In the genomic region with DNA sequence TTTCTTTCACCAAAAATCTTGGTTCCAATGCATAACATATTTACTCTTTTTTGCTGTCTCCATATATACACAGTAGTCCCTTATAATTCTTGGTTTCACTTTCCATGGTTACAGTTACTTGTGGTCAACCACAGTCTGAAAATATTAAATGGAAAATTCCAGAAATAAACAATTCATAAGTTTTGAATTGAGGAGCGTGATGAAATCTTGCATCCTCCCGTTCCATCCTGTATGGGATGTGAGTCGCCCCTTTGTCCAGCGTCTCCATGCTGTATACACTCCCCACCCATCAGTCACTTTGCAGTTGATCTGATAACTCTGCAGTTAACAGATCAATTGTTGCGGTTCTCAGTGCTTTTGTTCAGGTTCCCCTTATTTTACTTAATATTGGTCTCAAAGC, we compare ENCODE assay signal across 1 cellular context.
TF ChIP-seq lines count a peak whose summit lies in the region.

No MANE protein-coding gene starts in this region.

TF ChIP-seq in HepG2, 621 proteins besides CTCF, POLR2A, EP300 and RAD21 (continues in another document):
- TF ChIP-seq, protein P1, sequence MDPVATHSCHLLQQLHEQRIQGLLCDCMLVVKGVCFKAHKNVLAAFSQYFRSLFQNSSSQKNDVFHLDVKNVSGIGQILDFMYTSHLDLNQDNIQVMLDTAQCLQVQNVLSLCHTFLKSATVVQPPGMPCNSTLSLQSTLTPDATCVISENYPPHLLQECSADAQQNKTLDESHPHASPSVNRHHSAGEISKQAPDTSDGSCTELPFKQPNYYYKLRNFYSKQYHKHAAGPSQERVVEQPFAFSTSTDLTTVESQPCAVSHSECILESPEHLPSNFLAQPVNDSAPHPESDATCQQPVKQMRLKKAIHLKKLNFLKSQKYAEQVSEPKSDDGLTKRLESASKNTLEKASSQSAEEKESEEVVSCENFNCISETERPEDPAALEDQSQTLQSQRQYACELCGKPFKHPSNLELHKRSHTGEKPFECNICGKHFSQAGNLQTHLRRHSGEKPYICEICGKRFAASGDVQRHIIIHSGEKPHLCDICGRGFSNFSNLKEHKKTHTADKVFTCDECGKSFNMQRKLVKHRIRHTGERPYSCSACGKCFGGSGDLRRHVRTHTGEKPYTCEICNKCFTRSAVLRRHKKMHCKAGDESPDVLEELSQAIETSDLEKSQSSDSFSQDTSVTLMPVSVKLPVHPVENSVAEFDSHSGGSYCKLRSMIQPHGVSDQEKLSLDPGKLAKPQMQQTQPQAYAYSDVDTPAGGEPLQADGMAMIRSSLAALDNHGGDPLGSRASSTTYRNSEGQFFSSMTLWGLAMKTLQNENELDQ (CRISPR knock-in tag; IDR thresholded peaks at IDR 0.05; ENCODE audit: borderline replicate concordance), result no peak
- no peak for TF ChIP-seq MEF2D (CRISPR knock-in tag; IDR thresholded peaks at IDR 0.05)
- TF ChIP-seq, protein P2, sequence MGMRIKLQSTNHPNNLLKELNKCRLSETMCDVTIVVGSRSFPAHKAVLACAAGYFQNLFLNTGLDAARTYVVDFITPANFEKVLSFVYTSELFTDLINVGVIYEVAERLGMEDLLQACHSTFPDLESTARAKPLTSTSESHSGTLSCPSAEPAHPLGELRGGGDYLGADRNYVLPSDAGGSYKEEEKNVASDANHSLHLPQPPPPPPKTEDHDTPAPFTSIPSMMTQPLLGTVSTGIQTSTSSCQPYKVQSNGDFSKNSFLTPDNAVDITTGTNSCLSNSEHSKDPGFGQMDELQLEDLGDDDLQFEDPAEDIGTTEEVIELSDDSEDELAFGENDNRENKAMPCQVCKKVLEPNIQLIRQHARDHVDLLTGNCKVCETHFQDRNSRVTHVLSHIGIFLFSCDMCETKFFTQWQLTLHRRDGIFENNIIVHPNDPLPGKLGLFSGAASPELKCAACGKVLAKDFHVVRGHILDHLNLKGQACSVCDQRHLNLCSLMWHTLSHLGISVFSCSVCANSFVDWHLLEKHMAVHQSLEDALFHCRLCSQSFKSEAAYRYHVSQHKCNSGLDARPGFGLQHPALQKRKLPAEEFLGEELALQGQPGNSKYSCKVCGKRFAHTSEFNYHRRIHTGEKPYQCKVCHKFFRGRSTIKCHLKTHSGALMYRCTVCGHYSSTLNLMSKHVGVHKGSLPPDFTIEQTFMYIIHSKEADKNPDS (CRISPR knock-in tag; IDR thresholded peaks at IDR 0.05), result no peak
- no peak for TF ChIP-seq HIVEP1 (CRISPR knock-in tag; IDR thresholded peaks at IDR 0.05)
- TF ChIP-seq KLF16 (CRISPR knock-in tag; IDR thresholded peaks at IDR 0.05), result no peak
- no peak for TF ChIP-seq SRSF4 (IDR thresholded peaks at IDR 0.05; ENCODE audit: low read depth, low read length, poor library complexity, severe bottlenecking)
- peak; percentile 33; the same call in 1 of the 2 replicates for TF ChIP-seq ETV5 (CRISPR knock-in tag; IDR thresholded peaks at IDR 0.05; ENCODE audit: borderline replicate concordance)
- TF ChIP-seq ZNF788 (CRISPR knock-in tag; IDR thresholded peaks at IDR 0.05; ENCODE audit: borderline replicate concordance), result no peak
- no peak for TF ChIP-seq ZNF724P (CRISPR knock-in tag; IDR thresholded peaks at IDR 0.05; ENCODE audit: borderline replicate concordance)
- TF ChIP-seq MBNL3 (CRISPR knock-in tag; conservative IDR thresholded peaks at IDR 0.05), result no peak
- TF ChIP-seq SMARCE1 (IDR thresholded peaks at IDR 0.05; ENCODE audit: borderline replicate concordance), result no peak
- TF ChIP-seq, protein P3, sequence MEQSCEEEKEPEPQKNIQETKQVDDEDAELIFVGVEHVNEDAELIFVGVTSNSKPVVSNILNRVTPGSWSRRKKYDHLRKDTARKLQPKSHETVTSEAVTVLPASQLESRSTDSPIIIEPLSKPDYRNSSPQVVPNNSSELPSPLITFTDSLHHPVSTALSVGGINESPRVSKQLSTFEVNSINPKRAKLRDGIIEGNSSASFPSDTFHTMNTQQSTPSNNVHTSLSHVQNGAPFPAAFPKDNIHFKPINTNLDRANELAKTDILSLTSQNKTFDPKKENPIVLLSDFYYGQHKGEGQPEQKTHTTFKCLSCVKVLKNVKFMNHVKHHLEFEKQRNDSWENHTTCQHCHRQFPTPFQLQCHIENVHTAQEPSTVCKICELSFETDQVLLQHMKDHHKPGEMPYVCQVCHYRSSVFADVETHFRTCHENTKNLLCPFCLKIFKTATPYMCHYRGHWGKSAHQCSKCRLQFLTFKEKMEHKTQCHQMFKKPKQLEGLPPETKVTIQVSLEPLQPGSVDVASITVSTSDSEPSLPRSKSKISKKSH (CRISPR knock-in tag; IDR thresholded peaks at IDR 0.05; ENCODE audit: borderline replicate concordance), result no peak
- no peak for TF ChIP-seq ZNF234 (CRISPR knock-in tag; conservative IDR thresholded peaks at IDR 0.05)
- no peak for TF ChIP-seq SUZ12 (IDR thresholded peaks at IDR 0.05; ENCODE audit: low read depth, low read length)
- TF ChIP-seq, protein P4, sequence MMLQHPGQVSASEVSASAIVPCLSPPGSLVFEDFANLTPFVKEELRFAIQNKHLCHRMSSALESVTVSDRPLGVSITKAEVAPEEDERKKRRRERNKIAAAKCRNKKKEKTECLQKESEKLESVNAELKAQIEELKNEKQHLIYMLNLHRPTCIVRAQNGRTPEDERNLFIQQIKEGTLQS (CRISPR knock-in tag; IDR thresholded peaks at IDR 0.05), result peak; percentile 32; the same call in 1 of the 2 replicates
- TF ChIP-seq, protein P5, sequence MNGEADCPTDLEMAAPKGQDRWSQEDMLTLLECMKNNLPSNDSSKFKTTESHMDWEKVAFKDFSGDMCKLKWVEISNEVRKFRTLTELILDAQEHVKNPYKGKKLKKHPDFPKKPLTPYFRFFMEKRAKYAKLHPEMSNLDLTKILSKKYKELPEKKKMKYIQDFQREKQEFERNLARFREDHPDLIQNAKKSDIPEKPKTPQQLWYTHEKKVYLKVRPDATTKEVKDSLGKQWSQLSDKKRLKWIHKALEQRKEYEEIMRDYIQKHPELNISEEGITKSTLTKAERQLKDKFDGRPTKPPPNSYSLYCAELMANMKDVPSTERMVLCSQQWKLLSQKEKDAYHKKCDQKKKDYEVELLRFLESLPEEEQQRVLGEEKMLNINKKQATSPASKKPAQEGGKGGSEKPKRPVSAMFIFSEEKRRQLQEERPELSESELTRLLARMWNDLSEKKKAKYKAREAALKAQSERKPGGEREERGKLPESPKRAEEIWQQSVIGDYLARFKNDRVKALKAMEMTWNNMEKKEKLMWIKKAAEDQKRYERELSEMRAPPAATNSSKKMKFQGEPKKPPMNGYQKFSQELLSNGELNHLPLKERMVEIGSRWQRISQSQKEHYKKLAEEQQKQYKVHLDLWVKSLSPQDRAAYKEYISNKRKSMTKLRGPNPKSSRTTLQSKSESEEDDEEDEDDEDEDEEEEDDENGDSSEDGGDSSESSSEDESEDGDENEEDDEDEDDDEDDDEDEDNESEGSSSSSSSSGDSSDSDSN (CRISPR knock-in tag; IDR thresholded peaks at IDR 0.05), result no peak
- TF ChIP-seq SOX5 (CRISPR knock-in tag; IDR thresholded peaks at IDR 0.05; ENCODE audit: borderline replicate concordance), result peak; percentile 78; the same call in 1 of the 2 replicates
- no peak for TF ChIP-seq MAFG (CRISPR knock-in tag; IDR thresholded peaks at IDR 0.05)
- no peak for TF ChIP-seq LCORL (IDR thresholded peaks at IDR 0.05)
- TF ChIP-seq LCORL (CRISPR knock-in tag; IDR thresholded peaks at IDR 0.05), result no peak
- TF ChIP-seq, protein P6, sequence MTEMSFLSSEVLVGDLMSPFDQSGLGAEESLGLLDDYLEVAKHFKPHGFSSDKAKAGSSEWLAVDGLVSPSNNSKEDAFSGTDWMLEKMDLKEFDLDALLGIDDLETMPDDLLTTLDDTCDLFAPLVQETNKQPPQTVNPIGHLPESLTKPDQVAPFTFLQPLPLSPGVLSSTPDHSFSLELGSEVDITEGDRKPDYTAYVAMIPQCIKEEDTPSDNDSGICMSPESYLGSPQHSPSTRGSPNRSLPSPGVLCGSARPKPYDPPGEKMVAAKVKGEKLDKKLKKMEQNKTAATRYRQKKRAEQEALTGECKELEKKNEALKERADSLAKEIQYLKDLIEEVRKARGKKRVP (CRISPR knock-in tag; IDR thresholded peaks at IDR 0.05), result peak in 1 of 2 experiments; percentile 91; a peak in 2 of 4 replicates
- no peak for TF ChIP-seq NFKB2 (CRISPR knock-in tag; IDR thresholded peaks at IDR 0.05; ENCODE audit: borderline replicate concordance)
- no peak for TF ChIP-seq NCOA5 (CRISPR knock-in tag; IDR thresholded peaks at IDR 0.05)
- no peak for TF ChIP-seq KDM3A (CRISPR knock-in tag; IDR thresholded peaks at IDR 0.05; ENCODE audit: low read depth)
- TF ChIP-seq, protein P7, sequence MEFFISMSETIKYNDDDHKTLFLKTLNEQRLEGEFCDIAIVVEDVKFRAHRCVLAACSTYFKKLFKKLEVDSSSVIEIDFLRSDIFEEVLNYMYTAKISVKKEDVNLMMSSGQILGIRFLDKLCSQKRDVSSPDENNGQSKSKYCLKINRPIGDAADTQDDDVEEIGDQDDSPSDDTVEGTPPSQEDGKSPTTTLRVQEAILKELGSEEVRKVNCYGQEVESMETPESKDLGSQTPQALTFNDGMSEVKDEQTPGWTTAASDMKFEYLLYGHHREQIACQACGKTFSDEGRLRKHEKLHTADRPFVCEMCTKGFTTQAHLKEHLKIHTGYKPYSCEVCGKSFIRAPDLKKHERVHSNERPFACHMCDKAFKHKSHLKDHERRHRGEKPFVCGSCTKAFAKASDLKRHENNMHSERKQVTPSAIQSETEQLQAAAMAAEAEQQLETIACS (CRISPR knock-in tag; IDR thresholded peaks at IDR 0.05), result no peak
- TF ChIP-seq ZNF549 (CRISPR knock-in tag; IDR thresholded peaks at IDR 0.05), result no peak
- no peak for TF ChIP-seq ZNF598 (CRISPR knock-in tag; IDR thresholded peaks at IDR 0.05; ENCODE audit: borderline replicate concordance)
- TF ChIP-seq XBP1 (CRISPR knock-in tag; IDR thresholded peaks at IDR 0.05), result no peak
- TF ChIP-seq NFATC3 (CRISPR knock-in tag; IDR thresholded peaks at IDR 0.05), result no peak
- TF ChIP-seq, protein P8, sequence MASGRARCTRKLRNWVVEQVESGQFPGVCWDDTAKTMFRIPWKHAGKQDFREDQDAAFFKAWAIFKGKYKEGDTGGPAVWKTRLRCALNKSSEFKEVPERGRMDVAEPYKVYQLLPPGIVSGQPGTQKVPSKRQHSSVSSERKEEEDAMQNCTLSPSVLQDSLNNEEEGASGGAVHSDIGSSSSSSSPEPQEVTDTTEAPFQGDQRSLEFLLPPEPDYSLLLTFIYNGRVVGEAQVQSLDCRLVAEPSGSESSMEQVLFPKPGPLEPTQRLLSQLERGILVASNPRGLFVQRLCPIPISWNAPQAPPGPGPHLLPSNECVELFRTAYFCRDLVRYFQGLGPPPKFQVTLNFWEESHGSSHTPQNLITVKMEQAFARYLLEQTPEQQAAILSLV (CRISPR knock-in tag; IDR thresholded peaks at IDR 0.05; ENCODE audit: borderline replicate concordance), result no peak
- TF ChIP-seq ZNF792 (CRISPR knock-in tag; IDR thresholded peaks at IDR 0.05), result no peak
- TF ChIP-seq, protein P9, sequence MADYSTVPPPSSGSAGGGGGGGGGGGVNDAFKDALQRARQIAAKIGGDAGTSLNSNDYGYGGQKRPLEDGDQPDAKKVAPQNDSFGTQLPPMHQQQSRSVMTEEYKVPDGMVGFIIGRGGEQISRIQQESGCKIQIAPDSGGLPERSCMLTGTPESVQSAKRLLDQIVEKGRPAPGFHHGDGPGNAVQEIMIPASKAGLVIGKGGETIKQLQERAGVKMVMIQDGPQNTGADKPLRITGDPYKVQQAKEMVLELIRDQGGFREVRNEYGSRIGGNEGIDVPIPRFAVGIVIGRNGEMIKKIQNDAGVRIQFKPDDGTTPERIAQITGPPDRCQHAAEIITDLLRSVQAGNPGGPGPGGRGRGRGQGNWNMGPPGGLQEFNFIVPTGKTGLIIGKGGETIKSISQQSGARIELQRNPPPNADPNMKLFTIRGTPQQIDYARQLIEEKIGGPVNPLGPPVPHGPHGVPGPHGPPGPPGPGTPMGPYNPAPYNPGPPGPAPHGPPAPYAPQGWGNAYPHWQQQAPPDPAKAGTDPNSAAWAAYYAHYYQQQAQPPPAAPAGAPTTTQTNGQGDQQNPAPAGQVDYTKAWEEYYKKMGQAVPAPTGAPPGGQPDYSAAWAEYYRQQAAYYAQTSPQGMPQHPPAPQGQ (CRISPR knock-in tag; IDR thresholded peaks at IDR 0.05; ENCODE audit: borderline replicate concordance), result no peak
- TF ChIP-seq WIZ (CRISPR knock-in tag; IDR thresholded peaks at IDR 0.05), result no peak
- TF ChIP-seq, protein P10, sequence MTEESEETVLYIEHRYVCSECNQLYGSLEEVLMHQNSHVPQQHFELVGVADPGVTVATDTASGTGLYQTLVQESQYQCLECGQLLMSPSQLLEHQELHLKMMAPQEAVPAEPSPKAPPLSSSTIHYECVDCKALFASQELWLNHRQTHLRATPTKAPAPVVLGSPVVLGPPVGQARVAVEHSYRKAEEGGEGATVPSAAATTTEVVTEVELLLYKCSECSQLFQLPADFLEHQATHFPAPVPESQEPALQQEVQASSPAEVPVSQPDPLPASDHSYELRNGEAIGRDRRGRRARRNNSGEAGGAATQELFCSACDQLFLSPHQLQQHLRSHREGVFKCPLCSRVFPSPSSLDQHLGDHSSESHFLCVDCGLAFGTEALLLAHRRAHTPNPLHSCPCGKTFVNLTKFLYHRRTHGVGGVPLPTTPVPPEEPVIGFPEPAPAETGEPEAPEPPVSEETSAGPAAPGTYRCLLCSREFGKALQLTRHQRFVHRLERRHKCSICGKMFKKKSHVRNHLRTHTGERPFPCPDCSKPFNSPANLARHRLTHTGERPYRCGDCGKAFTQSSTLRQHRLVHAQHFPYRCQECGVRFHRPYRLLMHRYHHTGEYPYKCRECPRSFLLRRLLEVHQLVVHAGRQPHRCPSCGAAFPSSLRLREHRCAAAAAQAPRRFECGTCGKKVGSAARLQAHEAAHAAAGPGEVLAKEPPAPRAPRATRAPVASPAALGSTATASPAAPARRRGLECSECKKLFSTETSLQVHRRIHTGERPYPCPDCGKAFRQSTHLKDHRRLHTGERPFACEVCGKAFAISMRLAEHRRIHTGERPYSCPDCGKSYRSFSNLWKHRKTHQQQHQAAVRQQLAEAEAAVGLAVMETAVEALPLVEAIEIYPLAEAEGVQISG (CRISPR knock-in tag; IDR thresholded peaks at IDR 0.05), result no peak
- TF ChIP-seq, protein P11, sequence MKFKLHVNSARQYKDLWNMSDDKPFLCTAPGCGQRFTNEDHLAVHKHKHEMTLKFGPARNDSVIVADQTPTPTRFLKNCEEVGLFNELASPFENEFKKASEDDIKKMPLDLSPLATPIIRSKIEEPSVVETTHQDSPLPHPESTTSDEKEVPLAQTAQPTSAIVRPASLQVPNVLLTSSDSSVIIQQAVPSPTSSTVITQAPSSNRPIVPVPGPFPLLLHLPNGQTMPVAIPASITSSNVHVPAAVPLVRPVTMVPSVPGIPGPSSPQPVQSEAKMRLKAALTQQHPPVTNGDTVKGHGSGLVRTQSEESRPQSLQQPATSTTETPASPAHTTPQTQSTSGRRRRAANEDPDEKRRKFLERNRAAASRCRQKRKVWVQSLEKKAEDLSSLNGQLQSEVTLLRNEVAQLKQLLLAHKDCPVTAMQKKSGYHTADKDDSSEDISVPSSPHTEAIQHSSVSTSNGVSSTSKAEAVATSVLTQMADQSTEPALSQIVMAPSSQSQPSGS (CRISPR knock-in tag; IDR thresholded peaks at IDR 0.05), result no peak
- TF ChIP-seq, protein P12, sequence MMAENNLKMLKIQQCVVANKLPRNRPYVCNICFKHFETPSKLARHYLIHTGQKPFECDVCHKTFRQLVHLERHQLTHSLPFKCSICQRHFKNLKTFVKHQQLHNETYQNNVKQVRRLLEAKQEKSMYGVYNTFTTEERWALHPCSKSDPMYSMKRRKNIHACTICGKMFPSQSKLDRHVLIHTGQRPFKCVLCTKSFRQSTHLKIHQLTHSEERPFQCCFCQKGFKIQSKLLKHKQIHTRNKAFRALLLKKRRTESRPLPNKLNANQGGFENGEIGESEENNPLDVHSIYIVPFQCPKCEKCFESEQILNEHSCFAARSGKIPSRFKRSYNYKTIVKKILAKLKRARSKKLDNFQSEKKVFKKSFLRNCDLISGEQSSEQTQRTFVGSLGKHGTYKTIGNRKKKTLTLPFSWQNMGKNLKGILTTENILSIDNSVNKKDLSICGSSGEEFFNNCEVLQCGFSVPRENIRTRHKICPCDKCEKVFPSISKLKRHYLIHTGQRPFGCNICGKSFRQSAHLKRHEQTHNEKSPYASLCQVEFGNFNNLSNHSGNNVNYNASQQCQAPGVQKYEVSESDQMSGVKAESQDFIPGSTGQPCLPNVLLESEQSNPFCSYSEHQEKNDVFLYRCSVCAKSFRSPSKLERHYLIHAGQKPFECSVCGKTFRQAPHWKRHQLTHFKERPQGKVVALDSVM (CRISPR knock-in tag; IDR thresholded peaks at IDR 0.05), result no peak
- TF ChIP-seq ATRX (CRISPR knock-in tag; IDR thresholded peaks at IDR 0.05; ENCODE audit: borderline replicate concordance), result no peak
